ENCODE assay signal across 11 cellular contexts in genomic region chr6:12232339-12232738, GRCh38.
DNase-seq lines count a peak whose midpoint lies in the region; ATAC-seq and TF ChIP-seq lines count a peak whose summit lies in the region.
"Had no signal": no experiment of that assay in that cellular context is flagged by ENCODE, and none has a peak within 500 bp of the region (broad histone marks: within the 10 kb centered on the region; RNA-seq: fewer than 3 reads in every experiment).

No MANE protein-coding gene starts in this region.

- no peak for TF ChIP-seq CTCF in NB4 (IDR thresholded peaks at IDR 0.05; ENCODE audit: low read depth, low read length)

- in situ Hi-C loops in ACHN (cut with HindIII; ENCODE audit: low pct_ligation_motif_present, low pct_unique_long_range_greater_than_20kb, low sequenced_read_pairs) = no loop called here

- H3K4me3 ChIP-seq in NB4 (ENCODE audit: low read depth, low read length) = no peak overlapping the region
- H3K4me3 ChIP-seq: skin epidermis had no signal

- no peak for TF ChIP-seq POLR2A in NB4 (IDR thresholded peaks at IDR 0.05; ENCODE audit: extremely low read depth, insufficient read length)

- peak; percentile 36 for DNase-seq in GM03348 (ENCODE audit: low spot score)
- DNase-seq in NB4 (ENCODE audit: low read depth) = peak; percentile 10
- peak; percentile 51 for DNase-seq in kidney glomerular epithelial cell (lab: John Stamatoyannopoulos, UW)
- no peak for DNase-seq in medulla oblongata (ENCODE audit: extremely low spot score)
- DNase-seq in ACHN = no peak
- DNase-seq in activated CD4-positive, alpha-beta T cell treated with anti-CD3 and anti-CD28 coated beads for 4 hours = no peak
- DNase-seq in iPS-NIHi7 (ENCODE audit: extremely low spot score) = no peak
- DNase-seq: activated T-cell treated with anti-CD3 and anti-CD28 coated beads, Interleukin-2, amount 50 U/mL, for 4 hours; NCI-H1417 had no signal

- ATAC-seq in GM19467 (IDR thresholded peaks at IDR 0.05; ENCODE audit: unreplicated experiment) = peak; percentile 66

Comparison
In these comparisons a context has a peak if more than half of its experiments do, and no peak if none do; other contexts are left out.
1. DNase-seq: peak in GM03348 (single experiment), NB4 (single experiment) and kidney glomerular epithelial cell (single experiment); none in medulla oblongata (single experiment), ACHN (single experiment), activated CD4-positive, alpha-beta T cell treated with anti-CD3 and anti-CD28 coated beads for 4 hours (0 of 2) and iPS-NIHi7 (single experiment).